Comparison of ENCODE assay signal across 8 cellular contexts in genomic region chr7:13988765-13989137, GRCh38. TPM values are rescaled to one million over a fixed set of nuclear protein-coding genes. Genes with fewer than 3 reads are reported as not detected.
DNase-seq lines count a peak whose midpoint lies in the region; ATAC-seq, FAIRE-seq and TF ChIP-seq lines count a peak whose summit lies in the region.

No MANE protein-coding gene starts in this region.

- intact Hi-C loops in adrenal gland (cut with DNase I) (no loop called here), transverse colon (cut with DNase I; ENCODE audit: low total_unique reads) (no loop called here)

- no peak for ATAC-seq in GM18907 (IDR thresholded peaks at IDR 0.05; ENCODE audit: unreplicated experiment)

- no peaks in the 10 kb centered on the region for H3K27me3 ChIP-seq in adrenal gland
- peaks cover 7% of the 10 kb centered on the region for H3K27me3 ChIP-seq in transverse colon

- no peak for FAIRE-seq in GM19239 (lab: Jason Lieb, UNC)

- peaks cover 13 to 20% of the 10 kb centered on the region in 2 donors for H3K4me1 ChIP-seq in adrenal gland (replicated peaks in 1 of 2)
- peaks cover 0 to 24% (median 11%) of the 10 kb centered on the region in 4 donors for H3K4me1 ChIP-seq in transverse colon

- TF ChIP-seq POLR2A in adrenal gland (IDR thresholded peaks at IDR 0.05) (peak in 1 of 2 donors; percentile 45), transverse colon (IDR thresholded peaks at IDR 0.05) (no peak)

- 0 to 5% (median 3%) methylated on average over 5 of the region's 5 CpGs for WGBS in adrenal gland, 4 donors
- WGBS in transverse colon (ENCODE audit: low coverage in 1 of 2), 2 donors, result 11 to 20% methylated on average over 1 to 5 of the region's 5 CpGs

- H3K27ac ChIP-seq in adrenal gland, result peak overlapping the region; percentile 87 to 95 (median 91)
- peak overlapping the region; percentile 80 to 85 (median 84) for H3K27ac ChIP-seq in transverse colon

- H3K4me3 ChIP-seq in adrenal gland (peak overlapping the region; percentile 40 to 88 (median 74)), transverse colon (peak overlapping the region; percentile 3 to 77 (median 52))

- H3K9me3 ChIP-seq in adrenal gland (replicated peaks in 1 of 3) (no peaks in the 10 kb centered on the region), transverse colon (no peaks in the 10 kb centered on the region)

- DNase-seq in NCI-H446 treated with DMSO at 0.1 percent for 48 hours (lab: John Stamatoyannopoulos, UW) (peak; percentile 78), NCI-H446 (lab: John Stamatoyannopoulos, UW) (no peak), adrenal gland (peak; percentile 50 to 74 (median 67)), islet precursor cell (peak; percentile 80), transverse colon (no peak), GM19239 (ENCODE audit: insufficient read length, low spot score) (no peak), ureter (ENCODE audit: low spot score) (no peak)

- in situ Hi-C loops in transverse colon (cut with MboI; ENCODE audit: low pct_ligation_motif_present in 1 of 4, low pct_unique_long_range_greater_than_20kb in 1 of 4, low sequenced_read_pairs in 3 of 4), result no loop called here

- H3K36me3 ChIP-seq in adrenal gland (replicated peaks in 1 of 2), result no peaks in the 10 kb centered on the region
- no peaks in the 10 kb centered on the region for H3K36me3 ChIP-seq in transverse colon

- no peak for TF ChIP-seq EP300 in transverse colon (IDR thresholded peaks at IDR 0.05; ENCODE audit: low read depth)

- no peak for TF ChIP-seq CTCF in adrenal gland (IDR thresholded peaks at IDR 0.05)
- TF ChIP-seq CTCF in transverse colon (IDR thresholded peaks at IDR 0.05), result no peak

RNA-seq across cellular contexts. Expression of gene ETV1, which starts 0.7 kb away (rescaled TPM):
- total RNA-seq in adrenal gland (10 to 100 TPM; 16.9 to 80.0 (median 29.5) TPM), transverse colon (10 to 100 TPM in 1 of 4 donors, 1 to 10 TPM in 2, not detected in 1; 2.0 to 32.9 (median 3.0) TPM), ureter (8.5 TPM)
- 10 to 100 TPM; 12.1 to 34.4 (median 33.5) TPM for polyA plus RNA-seq in adrenal gland

Comparison
In these comparisons a context has a peak if more than half of its experiments do, and no peak if none do; other contexts are left out.
1. DNase-seq: peak in NCI-H446 treated with DMSO at 0.1 percent for 48 hours (single experiment), adrenal gland (7 of 7) and islet precursor cell (single experiment); none in NCI-H446 (0 of 2), transverse colon (single experiment), GM19239 (single experiment) and ureter (single experiment).